21 cellular contexts compared by ENCODE assay signal in the genomic region with DNA sequence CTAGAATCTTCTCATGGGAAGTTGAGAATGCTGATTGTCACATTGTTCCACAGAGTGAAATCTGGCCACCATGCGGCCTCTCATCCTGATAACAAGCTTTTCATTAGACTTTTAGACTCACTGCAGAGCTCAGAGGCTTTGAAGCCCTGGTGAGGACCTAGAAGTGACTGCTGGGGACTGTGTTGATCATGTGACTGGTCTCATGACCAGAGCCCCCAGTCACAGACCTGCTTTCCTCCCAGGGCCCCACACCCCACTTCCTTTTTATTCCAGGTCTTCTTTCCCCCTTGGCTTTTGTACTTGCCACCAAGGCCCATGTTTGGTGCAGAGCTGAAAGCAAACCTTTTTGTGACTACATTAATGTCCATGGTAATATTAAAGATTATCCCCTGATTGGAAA.
"Had no signal": no experiment of that assay in that cellular context is flagged by ENCODE, and none has a peak within 500 bp of the region (broad histone marks: within the 10 kb centered on the region; RNA-seq: fewer than 3 reads in every experiment).

No MANE protein-coding gene starts in this region.

- H3K4me1 ChIP-seq: colonic mucosa, prostate gland had no signal

- FAIRE-seq: endometrium, keratinocyte had no signal

- H3K27me3 ChIP-seq: colonic mucosa, gastrocnemius medialis, right atrium auricular region, testis had no signal

- DNase-seq: activated CD4-positive, alpha-beta T cell treated with anti-CD3 and anti-CD28 coated beads, Interleukin-2, amount 50 U/mL, for 1 hour; activated CD4-positive, CD25-positive, alpha-beta regulatory T cell treated with anti-CD3 and anti-CD28 coated beads, Interleukin-2, amount 50 U/mL, for 72 hours; activated CD8-positive, alpha-beta memory T cell treated with anti-CD3 and anti-CD28 coated beads, Interleukin-2, amount 50 U/mL, for 4 hours; activated naive CD4-positive, alpha-beta T cell treated with anti-CD3 and anti-CD28 coated beads for 36 hours; activated T-cell treated with anti-CD3 and anti-CD28 coated beads, Interleukin-2, amount 50 U/mL, for 4 hours; anterior cingulate cortex; central memory CD4-positive, alpha-beta T cell; colonic mucosa; gastrocnemius medialis; head of caudate nucleus; midbrain; nucleus accumbens; stimulated activated CD4-positive, alpha-beta T cell treated with anti-CD3 and anti-CD28 coated beads, Interleukin-15, amount 100 ng/mL, for 24 hours; stimulated activated CD4-positive, alpha-beta T cell treated with anti-CD3 and anti-CD28 coated beads, Interleukin-2, amount 100 ng/mL, for 48 hours; testis had no signal

- H3K36me3 ChIP-seq: colonic mucosa, gastrocnemius medialis, prostate gland, right atrium auricular region had no signal

- H3K27ac ChIP-seq: colonic mucosa, gastrocnemius medialis, prostate gland, right atrium auricular region, testis had no signal

- H3K4me3 ChIP-seq: colonic mucosa, gastrocnemius medialis, lung, prostate gland, right atrium auricular region, testis had no signal

- H3K9me3 ChIP-seq: colonic mucosa, gastrocnemius medialis, prostate gland, right atrium auricular region, testis had no signal

- ATAC-seq: activated T-cell treated with anti-CD3 and anti-CD28 coated beads, Interleukin-2, amount 50 U/mL, for 4 hours; gastrocnemius medialis; stimulated activated effector memory CD8-positive, alpha-beta T cell treated with anti-CD3 and anti-CD28 coated beads, Interleukin-12 subunit alpha, Interleukin-12 subunit beta, amount 100 ng/mL, for 72 hours had no signal
